ENCODE assay signal across 6 cellular contexts in the genomic region with DNA sequence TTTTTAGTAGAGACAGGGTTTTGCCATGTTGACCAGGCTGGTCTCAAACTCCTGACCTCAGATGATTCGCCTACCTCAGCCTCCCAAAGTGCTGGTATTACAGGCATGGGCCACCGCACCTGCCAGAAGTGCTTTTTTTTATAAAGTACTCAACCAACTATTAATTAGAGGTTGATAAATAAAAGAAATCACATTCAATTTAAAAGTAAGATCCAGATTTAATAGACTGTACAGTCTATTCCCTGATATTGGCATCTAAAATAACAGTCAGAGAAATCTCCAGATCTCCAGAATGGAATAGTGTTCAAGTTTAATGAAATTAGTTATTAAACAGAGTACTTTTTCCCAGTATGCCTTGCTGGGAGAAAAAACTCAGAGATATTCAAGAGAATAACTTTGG.
"Had no signal": no experiment of that assay in that cellular context is flagged by ENCODE, and none has a peak within 500 bp of the region (broad histone marks: within the 10 kb centered on the region; RNA-seq: fewer than 3 reads in every experiment).

No MANE protein-coding gene starts in this region.

- ATAC-seq: HepG2, K562 had no signal

- DNase-seq: IMR-90, KBM-7, KG1 had no signal

- H3K4me3 ChIP-seq: K562 had no signal

- H3K27ac ChIP-seq: HL-60 had no signal
